ENCODE assay signal across 14 cellular contexts in the genomic region with DNA sequence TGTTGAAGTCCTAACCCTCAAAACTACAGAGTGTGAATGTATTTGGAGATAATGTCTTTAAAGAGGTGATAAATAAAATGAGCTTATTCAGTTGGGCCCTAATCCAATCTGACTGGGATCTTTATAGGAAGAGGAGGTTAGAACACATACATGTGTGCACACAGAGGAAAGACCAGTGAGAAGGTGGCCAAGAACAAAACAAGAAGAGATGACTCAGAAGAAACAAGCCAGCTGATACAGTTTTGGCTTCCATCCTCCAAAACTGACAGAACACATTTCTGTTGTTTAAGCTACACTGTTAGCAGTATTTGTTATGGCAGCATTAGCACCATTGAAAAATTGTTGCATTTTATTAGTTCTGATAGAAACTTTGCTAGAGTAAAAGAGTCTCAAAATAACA.
"Had no signal": no experiment of that assay in that cellular context is flagged by ENCODE, and none has a peak within 500 bp of the region (broad histone marks: within the 10 kb centered on the region; RNA-seq: fewer than 3 reads in every experiment).

No MANE protein-coding gene starts in this region.

- H3K4me1 ChIP-seq: prostate gland, right lobe of liver had no signal

- H3K27me3 ChIP-seq: dorsolateral prefrontal cortex, right lobe of liver had no signal

- DNase-seq: activated CD4-positive, alpha-beta T cell treated with anti-CD3 and anti-CD28 coated beads for 4 hours; activated CD8-positive, alpha-beta T cell treated with anti-CD3 and anti-CD28 coated beads, Interleukin-2, amount 10 ng/mL, durations not matched to agents 7 days and 5 days; activated naive CD4-positive, alpha-beta T cell treated with Interleukin-2 at 50 U/mL for 16 hours; cerebellar nuclear complex; dorsolateral prefrontal cortex; hypothalamus; left cardiac atrium; nucleus accumbens; right lobe of liver; stimulated activated CD4-positive, alpha-beta T cell treated with anti-CD3 and anti-CD28 coated beads, Interleukin-2, amount 100 ng/mL, for 24 hours; stimulated activated naive B cell treated with anti-CD40 and anti-IgM and Interleukin-4, amounts not matched to agents 10 μg/mL and 1 μg/mL and 100 μg/mL, for 72 hours; substantia nigra had no signal

- H3K9me3 ChIP-seq: prostate gland, right lobe of liver had no signal

- ATAC-seq: activated CD8-positive, alpha-beta T cell treated with anti-CD3 and anti-CD28 coated beads, Interleukin-2, amount 10 ng/mL, durations not matched to agents 7 days and 5 days; natural killer cell treated with Interleukin-12 subunit alpha and Interleukin-12 subunit beta and Interleukin-15 and Interleukin-18, amount 100 ng/mL, for 72 hours; right lobe of liver; stimulated activated naive B cell treated with anti-CD40 and anti-IgM and Interleukin-4, amounts not matched to agents 10 μg/mL and 1 μg/mL and 100 μg/mL, for 72 hours had no signal

- H3K36me3 ChIP-seq: prostate gland, right lobe of liver had no signal

- H3K4me3 ChIP-seq: dorsolateral prefrontal cortex, prostate gland, right lobe of liver had no signal

- H3K27ac ChIP-seq: dorsolateral prefrontal cortex, prostate gland, right lobe of liver had no signal
